In the genomic region with DNA sequence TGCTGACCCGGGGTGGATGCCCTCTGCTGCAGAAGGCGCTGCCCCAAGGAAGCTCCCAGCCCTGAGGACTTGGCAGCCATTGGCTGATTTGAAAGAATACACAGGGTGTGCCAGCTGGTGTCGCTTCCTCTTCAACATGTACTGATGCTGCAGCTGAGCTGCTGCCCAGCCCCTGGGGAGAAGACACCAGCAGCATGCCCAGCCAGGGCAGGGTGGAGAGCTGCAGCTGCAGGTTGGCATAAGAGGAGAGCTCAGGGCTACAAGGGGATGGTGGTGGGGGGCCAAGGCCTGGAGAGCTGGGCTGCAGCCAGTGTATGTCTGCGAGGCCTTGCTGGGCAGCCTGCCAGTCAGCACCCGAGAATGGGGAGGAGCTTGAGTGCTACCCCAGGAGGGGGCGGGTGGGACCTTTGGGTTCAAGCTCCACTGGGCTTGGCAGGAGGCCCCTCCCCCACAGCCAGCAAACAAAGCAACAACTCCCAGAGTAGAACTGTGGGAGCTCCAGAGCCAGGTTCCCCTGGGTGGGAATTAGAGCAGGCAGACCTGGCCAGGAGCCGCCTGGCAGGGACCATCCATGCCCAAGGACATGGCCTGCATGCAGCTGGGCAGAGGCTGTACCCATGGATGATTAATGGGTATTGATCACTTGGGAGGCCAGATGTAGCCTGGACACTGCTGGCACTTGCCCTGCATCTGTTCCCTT, we compare ENCODE assay signal across 8 cellular contexts. TPM values are rescaled to one million over a fixed set of nuclear protein-coding genes. Genes with fewer than 3 reads are reported as not detected.
DNase-seq lines count a peak whose midpoint lies in the region; ATAC-seq, FAIRE-seq and TF ChIP-seq lines count a peak whose summit lies in the region.

No MANE protein-coding gene starts in this region.

- H3K4me3 Mint-ChIP-seq in T-helper 2 cell treated with Interferon-gamma antibody and Interleukin-4, amounts not matched to agents 5 μg/mL and 100 μg/mL, for 36 hours = peak overlapping the region; percentile 82

- TF ChIP-seq POLR2A in GM12892 (IDR thresholded peaks at IDR 0.05; ENCODE audit: low read depth, low read length) = no peak

- peaks cover 3% of the 10 kb centered on the region for H3K36me3 Mint-ChIP-seq in T-helper 2 cell treated with Interferon-gamma antibody and Interleukin-4, amounts not matched to agents 5 μg/mL and 100 μg/mL, for 36 hours (ENCODE audit: low read depth)

- DNase-seq in GM12892 (ENCODE audit: insufficient read length) = no peak
- DNase-seq in H7 = peak; percentile 57
- peak; percentile 92 for DNase-seq in NCI-H1105 (lab: John Stamatoyannopoulos, UW)
- DNase-seq in T-helper 2 cell treated with Interferon-gamma antibody and Interleukin-4, amounts not matched to agents 5 μg/mL and 100 μg/mL, for 36 hours (ENCODE audit: low spot score) = peak; percentile 12
- peak; percentile 23 for DNase-seq in cortex of kidney (lab: John Stamatoyannopoulos, UW)
- DNase-seq in mucosa of descending colon = peak; percentile 92 to 94 (median 92)
- DNase-seq in ureter (ENCODE audit: low spot score) = peak; percentile 86

- H3K4me3 ChIP-seq in H7 (ENCODE audit: insufficient read depth, low read depth, low read length) (no peak overlapping the region), mucosa of descending colon (no peak overlapping the region)

- H3K9me3 ChIP-seq in mucosa of descending colon = no peaks in the 10 kb centered on the region

- H3K36me3 ChIP-seq in H7 (replicated peaks; ENCODE audit: control insufficient read depth, insufficient read depth, low read length) (no peaks in the 10 kb centered on the region), mucosa of descending colon (ENCODE audit: low read depth) (no peaks in the 10 kb centered on the region)

- intact Hi-C loops in mucosa of descending colon (cut with DNase I, micrococcal nuclease) = no loop called here

- ATAC-seq in mucosa of descending colon (peak; percentile 88), HG02840 (IDR thresholded peaks at IDR 0.05; ENCODE audit: low FRiP score, unreplicated experiment) (no peak)

- H3K27me3 ChIP-seq in H7 (ENCODE audit: control insufficient read depth, insufficient read depth, low read length) = no peaks in the 10 kb centered on the region

- no peaks in the 10 kb centered on the region for H3K9me3 Mint-ChIP-seq in T-helper 2 cell treated with Interferon-gamma antibody and Interleukin-4, amounts not matched to agents 5 μg/mL and 100 μg/mL, for 36 hours

- H3K4me1 Mint-ChIP-seq in T-helper 2 cell treated with Interferon-gamma antibody and Interleukin-4, amounts not matched to agents 5 μg/mL and 100 μg/mL, for 36 hours (ENCODE audit: low read depth) = peaks cover 29% of the 10 kb centered on the region

- peak overlapping the region; percentile 80 for H3K27ac Mint-ChIP-seq in T-helper 2 cell treated with Interferon-gamma antibody and Interleukin-4, amounts not matched to agents 5 μg/mL and 100 μg/mL, for 36 hours

- H3K27me3 Mint-ChIP-seq in T-helper 2 cell treated with Interferon-gamma antibody and Interleukin-4, amounts not matched to agents 5 μg/mL and 100 μg/mL, for 36 hours (ENCODE audit: low read depth) = no peaks in the 10 kb centered on the region

- peaks cover 45% of the 10 kb centered on the region for H3K4me1 ChIP-seq in mucosa of descending colon (ENCODE audit: low read depth)

- peak; percentile 33 for FAIRE-seq in GM12892 (lab: Jason Lieb, UNC)

- TF ChIP-seq CTCF in mucosa of descending colon (IDR thresholded peaks at IDR 0.05) = no peak

RNA-seq across cellular contexts. Expression of gene SEMA4B, which starts 9.2 kb away (rescaled TPM):
- 7.3 TPM for polyA plus RNA-seq in GM12892 (2012; ENCODE audit: missing spikeins)
- total RNA-seq in H7 (2014; rRNA removed; shearing (Covaris generic)) = 53.0 and 61.0 TPM in 2 replicates
- total RNA-seq in mucosa of descending colon (100 to 1,000 TPM; 118 to 146 (median 131) TPM), ureter (183 TPM)

RNA-seq across cellular contexts. Expression of gene CIB1, which starts 41.8 kb away (rescaled TPM):
- 82.3 TPM for polyA plus RNA-seq in GM12892 (2012; ENCODE audit: missing spikeins)
- 16.3 and 21.2 TPM in 2 replicates for total RNA-seq in H7 (2014; rRNA removed; shearing (Covaris generic))
- total RNA-seq in mucosa of descending colon (100 to 1,000 TPM; 126 to 273 (median 209) TPM), ureter (104 TPM)

RNA-seq across cellular contexts. Expression of gene GDPGP1, which starts 42.1 kb away (rescaled TPM):
- polyA plus RNA-seq in GM12892 (2012; ENCODE audit: missing spikeins) = 3.2 TPM
- 5.2 and 5.8 TPM in 2 replicates for total RNA-seq in H7 (2014; rRNA removed; shearing (Covaris generic))
- total RNA-seq in mucosa of descending colon (10 to 100 TPM; 18.2 to 25.5 (median 19.3) TPM), ureter (16.9 TPM)

RNA-seq across cellular contexts. Expression of gene TTLL13, which starts 57.4 kb away (rescaled TPM):
- polyA plus RNA-seq in GM12892 (2012; ENCODE audit: missing spikeins) = 0.23 TPM
- 0.07 and 0.14 TPM in 2 replicates for total RNA-seq in H7 (2014; rRNA removed; shearing (Covaris generic))
- total RNA-seq in mucosa of descending colon (under 1 TPM; 0.34 to 0.93 (median 0.63) TPM), ureter (0.36 TPM)
